Comparison of ENCODE assay signal across 9 cellular contexts in genomic region chr19:35546532-35546931, GRCh38. TPM values are rescaled to one million over a fixed set of nuclear protein-coding genes. Genes with fewer than 3 reads are reported as not detected.
DNase-seq lines count a peak whose midpoint lies in the region; ATAC-seq and TF ChIP-seq lines count a peak whose summit lies in the region.
"Had no signal": no experiment of that assay in that cellular context is flagged by ENCODE, and none has a peak within 500 bp of the region (broad histone marks: within the 10 kb centered on the region; RNA-seq: fewer than 3 reads in every experiment).

No MANE protein-coding gene starts in this region.

- H3K36me3 ChIP-seq in CD4-positive, alpha-beta memory T cell (ENCODE audit: insufficient read depth, low read length), result no peaks in the 10 kb centered on the region
- H3K36me3 ChIP-seq in duodenal mucosa (ENCODE audit: control insufficient read depth in 1 of 2, insufficient read depth in 2 of 2, low read length in 2 of 2) (peaks cover 0 to 5% of the 10 kb centered on the region in 2 donors), osteoblast (ENCODE audit: insufficient read depth, low read length) (peaks cover 13% of the 10 kb centered on the region), body of pancreas (replicated peaks in 1 of 2; ENCODE audit: insufficient read depth in 1 of 2, low read depth in 2 of 2) (no peaks in the 10 kb centered on the region)

- H3K4me2 ChIP-seq in osteoblast (ENCODE audit: insufficient read depth, low read length), result peak overlapping the region; percentile 86

- no peak for DNase-seq in CD4-positive, alpha-beta memory T cell
- no peak for DNase-seq in NB4 (ENCODE audit: low read depth)
- peak; percentile 9 for DNase-seq in osteoblast (ENCODE audit: insufficient read length, low spot score, missing footprints)
- no peak for DNase-seq in amniotic stem cell (lab: John Stamatoyannopoulos, UW)
- DNase-seq in body of pancreas, result no peak
- DNase-seq in NCI-H524 treated with DMSO at 0.1 percent for 48 hours (lab: John Stamatoyannopoulos, UW), result no peak
- DNase-seq: KBM-7 had no signal

- peak overlapping the region in 1 of 2 donors; percentile 84 for H3K4me3 ChIP-seq in CD4-positive, alpha-beta memory T cell (ENCODE audit: low read length in 2 of 2)
- H3K4me3 ChIP-seq in NB4 (ENCODE audit: low read depth, low read length), result peak overlapping the region; percentile 73
- peak overlapping the region; percentile 85 to 92 for H3K4me3 ChIP-seq in duodenal mucosa (ENCODE audit: low read depth in 1 of 2, low read length in 2 of 2)
- H3K4me3 ChIP-seq in osteoblast (ENCODE audit: insufficient read depth, low read length), result peak overlapping the region; percentile 97
- H3K4me3 ChIP-seq in body of pancreas, result peak overlapping the region in 1 of 2 donors; percentile 83

- CTCF ChIA-PET in CD4-positive, alpha-beta memory T cell (lab: Charles Lee; ENCODE audit: partially characterized antibody), result no interaction called here

- peak overlapping the region; percentile 70 to 83 for H3K9ac ChIP-seq in duodenal mucosa (ENCODE audit: low read depth in 1 of 2, low read length in 2 of 2)

- H3K9me3 Mint-ChIP-seq in CD4-positive, alpha-beta memory T cell, result no peaks in the 10 kb centered on the region

- H3K4me3 Mint-ChIP-seq in CD4-positive, alpha-beta memory T cell, result peak overlapping the region; percentile 82 to 92 (median 87)

- H3K4me1 ChIP-seq in CD4-positive, alpha-beta memory T cell (ENCODE audit: insufficient read depth, low read length), result peaks cover 24% of the 10 kb centered on the region
- H3K4me1 ChIP-seq in duodenal mucosa (ENCODE audit: control insufficient read depth in 1 of 2, insufficient read depth in 2 of 2, low read length in 2 of 2), result peaks cover 16% of the 10 kb centered on the region in 2 donors
- peaks cover 14% of the 10 kb centered on the region for H3K4me1 ChIP-seq in osteoblast (ENCODE audit: insufficient read depth, low read length)
- peaks cover 53% of the 10 kb centered on the region for H3K4me1 ChIP-seq in body of pancreas

- no peak for TF ChIP-seq POLR2A in NB4 (IDR thresholded peaks at IDR 0.05; ENCODE audit: extremely low read depth, insufficient read length)
- no peak for TF ChIP-seq POLR2A in body of pancreas (IDR thresholded peaks at IDR 0.05)

- H3K79me2 ChIP-seq in osteoblast (ENCODE audit: insufficient read depth, low read length), result peaks cover 38% of the 10 kb centered on the region

- H3K27me3 Mint-ChIP-seq in CD4-positive, alpha-beta memory T cell, result no peaks in the 10 kb centered on the region

- H3K4me1 Mint-ChIP-seq in CD4-positive, alpha-beta memory T cell, result peaks cover 23 to 46% (median 33%) of the 10 kb centered on the region in 4 donors

- 36 to 58% methylated on average over 5 to 8 of the region's 8 CpGs for WGBS in body of pancreas, 2 donors

- H3K9me3 ChIP-seq in CD4-positive, alpha-beta memory T cell (ENCODE audit: control insufficient read depth in 1 of 2, low read length in 2 of 2), result no peaks in the 10 kb centered on the region
- H3K9me3 ChIP-seq in duodenal mucosa (ENCODE audit: control insufficient read depth in 1 of 2, low read length in 2 of 2) (no peaks in the 10 kb centered on the region), osteoblast (ENCODE audit: low read depth, low read length) (no peaks in the 10 kb centered on the region), body of pancreas (no peaks in the 10 kb centered on the region)

- intact Hi-C loops in CD4-positive, alpha-beta memory T cell (cut with micrococcal nuclease), result loop anchor here (5.0 kb wide), 2 partner anchors 81 to 101 kb away; partner anchors contain the start of genes COX6B1 and RBM42
- intact Hi-C loops in body of pancreas (cut with DNase I), result no loop called here

- TF ChIP-seq CTCF in NB4 (IDR thresholded peaks at IDR 0.05; ENCODE audit: low read depth, low read length) (no peak), osteoblast (IDR thresholded peaks at IDR 0.05; ENCODE audit: extremely low read depth, low read depth, low read length) (no peak), body of pancreas (IDR thresholded peaks at IDR 0.05) (no peak)

- H3K27me3 ChIP-seq in CD4-positive, alpha-beta memory T cell (ENCODE audit: insufficient read depth, low read length), result no peaks in the 10 kb centered on the region
- no peaks in the 10 kb centered on the region for H3K27me3 ChIP-seq in duodenal mucosa (ENCODE audit: control insufficient read depth in 1 of 2, insufficient read depth in 2 of 2, low read length in 2 of 2)
- H3K27me3 ChIP-seq in osteoblast (ENCODE audit: insufficient read depth, low read length), result no peaks in the 10 kb centered on the region
- no peaks in the 10 kb centered on the region for H3K27me3 ChIP-seq in body of pancreas

- no peak overlapping the region for H2AFZ ChIP-seq in osteoblast (ENCODE audit: low read length)

- POLR2A ChIA-PET in CD4-positive, alpha-beta memory T cell (lab: Charles Lee; ENCODE audit: partially characterized antibody), result no interaction called here

- H3K36me3 Mint-ChIP-seq in CD4-positive, alpha-beta memory T cell, result peaks cover 3 to 9% of the 10 kb centered on the region in 2 donors

- peak overlapping the region; percentile 61 to 92 (median 84) for H3K27ac Mint-ChIP-seq in CD4-positive, alpha-beta memory T cell

- no peak overlapping the region for H3K27ac ChIP-seq in CD4-positive, alpha-beta memory T cell (ENCODE audit: low read depth, low read length)
- H3K27ac ChIP-seq in duodenal mucosa (ENCODE audit: low read depth, low read length), result no peak overlapping the region
- H3K27ac ChIP-seq in osteoblast (ENCODE audit: low read depth, low read length), result peak overlapping the region; percentile 88
- H3K27ac ChIP-seq in body of pancreas, result no peak overlapping the region

- H4K20me1 ChIP-seq in osteoblast (ENCODE audit: insufficient read depth, low read length), result peaks cover 7% of the 10 kb centered on the region

- ATAC-seq in HG03354 (IDR thresholded peaks at IDR 0.05; ENCODE audit: poor library complexity, severe bottlenecking, unreplicated experiment) (no peak), body of pancreas (no peak)

RNA-seq across cellular contexts. Expression of gene TMEM147, which starts 1.1 kb away (rescaled TPM):
- total RNA-seq in CD4-positive, alpha-beta memory T cell, result 10 to 100 TPM; 41.3 to 41.9 TPM
- polyA plus RNA-seq in CD4-positive, alpha-beta memory T cell, result 100 to 1,000 TPM; 160 to 189 TPM
- total RNA-seq in osteoblast (93.1 and 98.8 TPM in 2 replicates), body of pancreas (10 to 100 TPM; 59.4 to 67.9 TPM)

RNA-seq across cellular contexts. Expression of gene GAPDHS, which starts 13.3 kb away (rescaled TPM):
- not detected for total RNA-seq in CD4-positive, alpha-beta memory T cell
- not detected for polyA plus RNA-seq in CD4-positive, alpha-beta memory T cell
- not detected in 2 replicates for total RNA-seq in osteoblast
- not detected for total RNA-seq in body of pancreas

RNA-seq across cellular contexts. Expression of gene ATP4A, which starts 16.9 kb away (rescaled TPM):
- total RNA-seq in CD4-positive, alpha-beta memory T cell, result not detected
- not detected for polyA plus RNA-seq in CD4-positive, alpha-beta memory T cell
- not detected in 2 replicates for total RNA-seq in osteoblast
- total RNA-seq in body of pancreas, result 1 to 10 TPM in 1 of 2 donors, not detected in 1; 8.2 TPM

RNA-seq across cellular contexts. Expression of gene SBSN, which starts 18.4 kb away (rescaled TPM):
- not detected for total RNA-seq in CD4-positive, alpha-beta memory T cell
- polyA plus RNA-seq in CD4-positive, alpha-beta memory T cell, result not detected
- total RNA-seq in osteoblast (4.7 and 12.1 TPM in 2 replicates), body of pancreas (not detected)

RNA-seq across cellular contexts. Expression of gene DMKN, which starts 33.1 kb away (rescaled TPM):
- 1 to 10 TPM in 1 of 2 experiments, under 1 TPM in 1; 0.97 to 1.4 TPM for total RNA-seq in CD4-positive, alpha-beta memory T cell
- under 1 TPM in 1 of 2 donors, not detected in 1; 0.89 TPM for polyA plus RNA-seq in CD4-positive, alpha-beta memory T cell
- total RNA-seq in osteoblast (24.2 and 30.9 TPM in 2 replicates), body of pancreas (100 to 1,000 TPM; 146 TPM)
